1 cellular context compared by ENCODE assay signal in the genomic region with DNA sequence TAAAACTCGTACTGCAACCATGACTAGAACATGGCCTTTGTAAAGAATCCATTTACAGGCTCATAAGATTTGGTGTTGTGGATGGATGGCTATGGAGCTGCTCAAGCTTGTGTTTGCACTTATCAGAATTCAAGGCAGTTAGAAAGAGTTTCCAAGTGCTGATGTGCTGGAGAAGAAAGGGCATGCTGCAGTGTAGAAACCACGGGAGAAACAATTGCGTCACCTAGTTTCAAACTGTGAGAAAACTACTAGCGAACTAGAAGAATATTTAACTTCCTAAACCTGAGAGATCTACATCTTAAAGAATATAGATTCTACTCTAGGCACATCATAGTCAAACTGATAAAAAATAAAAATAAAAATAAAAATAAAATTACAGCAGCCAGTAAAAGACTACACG.
TF ChIP-seq lines count a peak whose summit lies in the region.

No MANE protein-coding gene starts in this region.

TF ChIP-seq in SK-N-SH, 30 proteins besides CTCF, POLR2A, EP300 and RAD21 (continued from another document):
- TF ChIP-seq, protein P1, sequence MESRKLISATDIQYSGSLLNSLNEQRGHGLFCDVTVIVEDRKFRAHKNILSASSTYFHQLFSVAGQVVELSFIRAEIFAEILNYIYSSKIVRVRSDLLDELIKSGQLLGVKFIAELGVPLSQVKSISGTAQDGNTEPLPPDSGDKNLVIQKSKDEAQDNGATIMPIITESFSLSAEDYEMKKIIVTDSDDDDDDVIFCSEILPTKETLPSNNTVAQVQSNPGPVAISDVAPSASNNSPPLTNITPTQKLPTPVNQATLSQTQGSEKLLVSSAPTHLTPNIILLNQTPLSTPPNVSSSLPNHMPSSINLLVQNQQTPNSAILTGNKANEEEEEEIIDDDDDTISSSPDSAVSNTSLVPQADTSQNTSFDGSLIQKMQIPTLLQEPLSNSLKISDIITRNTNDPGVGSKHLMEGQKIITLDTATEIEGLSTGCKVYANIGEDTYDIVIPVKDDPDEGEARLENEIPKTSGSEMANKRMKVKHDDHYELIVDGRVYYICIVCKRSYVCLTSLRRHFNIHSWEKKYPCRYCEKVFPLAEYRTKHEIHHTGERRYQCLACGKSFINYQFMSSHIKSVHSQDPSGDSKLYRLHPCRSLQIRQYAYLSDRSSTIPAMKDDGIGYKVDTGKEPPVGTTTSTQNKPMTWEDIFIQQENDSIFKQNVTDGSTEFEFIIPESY (IDR thresholded peaks at IDR 0.05; ENCODE audit: borderline replicate concordance, low read depth), result no peak
- TF ChIP-seq POLR2AphosphoS5 (IDR thresholded peaks at IDR 0.05; ENCODE audit: low read depth, low read length) (no peak), TCF12 (IDR thresholded peaks at IDR 0.05) (no peak)
